In the genomic region with DNA sequence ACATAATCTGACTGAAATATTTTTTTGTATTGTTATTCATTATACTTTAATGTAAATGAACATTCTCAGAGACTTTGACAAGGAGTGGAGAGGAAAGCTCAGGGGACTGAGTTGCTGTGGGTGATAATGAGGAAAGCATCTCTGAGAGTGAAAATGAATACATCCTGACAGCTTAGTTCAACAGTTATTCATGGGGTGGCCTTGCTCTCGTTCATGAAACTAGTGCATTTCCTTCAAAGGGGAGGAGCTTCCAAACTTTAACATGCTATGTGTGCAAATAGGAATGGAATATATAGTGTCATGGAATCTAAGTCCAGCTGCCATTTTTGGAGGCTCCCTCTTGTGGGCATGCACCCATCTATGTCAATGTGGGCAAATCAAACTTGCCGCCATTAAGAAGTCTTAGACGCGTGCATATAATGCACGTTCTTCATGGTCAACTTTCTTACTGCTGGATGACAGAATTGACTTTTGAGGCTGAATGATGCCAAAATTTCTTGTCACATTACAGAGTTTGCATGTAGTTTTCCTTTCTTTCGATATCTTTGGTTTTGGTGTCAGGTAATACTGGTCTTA, we compare ENCODE assay signal across 11 cellular contexts.
A peak's percentile ranks its signal among the peaks of the same experiment; 100 is the strongest.
DNase-seq lines count a peak whose midpoint lies in the region; ATAC-seq, FAIRE-seq and TF ChIP-seq lines count a peak whose summit lies in the region.
"Had no signal": no experiment of that assay in that cellular context is flagged by ENCODE, and none has a peak within 500 bp of the region (broad histone marks: within the 10 kb centered on the region; RNA-seq: fewer than 3 reads in every experiment).

No MANE protein-coding gene starts in this region.

- H3K9me3 Mint-ChIP-seq in chondrocyte (ENCODE audit: low read depth), result no peaks in the 10 kb centered on the region
- peaks cover 6% of the 10 kb centered on the region for H3K9me3 Mint-ChIP-seq in type B pancreatic cell

- no peaks in the 10 kb centered on the region for H3K9me2 ChIP-seq in PC-3 (replicated peaks; ENCODE audit: low read length)

- CTCF ChIA-PET in GM10248 (lab: Yijun Ruan, JAX), result interaction anchor here (0.9 to 4.7 kb wide), 12 partner anchors 9 to 163 kb away, joined by 3 to 24 read pairs (median 4); no protein-coding TSS in a partner anchor
- CTCF ChIA-PET in PC-3 (lab: Charles Lee), result no interaction called here

- H3K4me1 Mint-ChIP-seq in chondrocyte (ENCODE audit: low read depth) (peaks cover 27% of the 10 kb centered on the region), type B pancreatic cell (ENCODE audit: unreplicated experiment) (peaks cover 18% of the 10 kb centered on the region)

- no peaks in the 10 kb centered on the region for H3K9me3 ChIP-seq in PC-3 (ENCODE audit: low read length)
- H3K9me3 ChIP-seq: prostate gland had no signal

- H3K4me2 ChIP-seq in PC-3 (ENCODE audit: low read length), result no peak overlapping the region

- no peak overlapping the region for H3K4me3 ChIP-seq in PC-3 (ENCODE audit: low read length)
- H3K4me3 ChIP-seq: prostate gland had no signal

- FAIRE-seq in urothelium cell line (lab: Jason Lieb, UNC) (no peak), H54 (lab: Jason Lieb, UNC) (no peak)

- no peaks in the 10 kb centered on the region for H3K79me2 ChIP-seq in PC-3 (ENCODE audit: low read length)

- H3K36me3 Mint-ChIP-seq in chondrocyte (ENCODE audit: low read depth), result no peaks in the 10 kb centered on the region
- H3K36me3 Mint-ChIP-seq in type B pancreatic cell, result no peaks in the 10 kb centered on the region

- ATAC-seq in PC-3, result no peak

- H3K27ac ChIP-seq in C4-2B (no peak overlapping the region), PC-3 (ENCODE audit: low read length) (no peak overlapping the region)
- H3K27ac ChIP-seq: prostate gland had no signal

- H3K27me3 Mint-ChIP-seq in chondrocyte (ENCODE audit: low read depth), result no peaks in the 10 kb centered on the region
- H3K27me3 Mint-ChIP-seq in type B pancreatic cell, result no peaks in the 10 kb centered on the region

- no peaks in the 10 kb centered on the region for H3F3A ChIP-seq in PC-3 (ENCODE audit: low read length, unreplicated experiment)

- no TSS peak for BruUV-seq in PC-3 (replicated peaks; lab: Mats Ljungman, UMichigan)

- POLR2A ChIA-PET in GM10248 (lab: Yijun Ruan, JAX) (interaction anchor here (1.1 kb wide), 1 partner anchor 46 kb away, joined by 3 read pairs; no protein-coding TSS in a partner anchor), PC-3 (lab: Charles Lee; ENCODE audit: unreplicated experiment) (no interaction called here)

- DNase-seq in GM10248 (ENCODE audit: extremely low spot score) (no peak), PC-3 (no peak), chondrocyte (ENCODE audit: low spot score) (no peak), type B pancreatic cell (ENCODE audit: extremely low spot score, unreplicated experiment) (no peak), urothelium cell line (ENCODE audit: low spot score) (no peak), OCI-M2 (lab: John Stamatoyannopoulos, UW; ENCODE audit: unreplicated experiment) (no peak), H54 (ENCODE audit: insufficient read length, low spot score) (no peak)
- DNase-seq: KG1, T-helper 9 cell had no signal

- H3K27ac Mint-ChIP-seq in chondrocyte (ENCODE audit: unreplicated experiment) (no peak overlapping the region), type B pancreatic cell (no peak overlapping the region)

- no peak overlapping the region for H3K9ac ChIP-seq in PC-3 (ENCODE audit: low read length)

- H4K20me1 ChIP-seq in PC-3 (ENCODE audit: low read length), result no peaks in the 10 kb centered on the region

- no peak for TF ChIP-seq POLR2A in H54 (IDR thresholded peaks at IDR 0.05; ENCODE audit: low read depth, low read length)

- no peak overlapping the region for H2AFZ ChIP-seq in PC-3 (ENCODE audit: low read length)

- peak; percentile 23 for TF ChIP-seq CTCF in C4-2B (conservative IDR thresholded peaks at IDR 0.05)
- peak; percentile 1 for TF ChIP-seq CTCF in GM10248 (IDR thresholded peaks at IDR 0.05; ENCODE audit: control extremely low read depth, extremely low read depth, low read depth, missing control alignments)
- TF ChIP-seq CTCF in PC-3 (conservative IDR thresholded peaks at IDR 0.05; ENCODE audit: low read depth, low read length), result peak; percentile 36; the same call in 1 of the 2 replicates
- TF ChIP-seq CTCF in chondrocyte (IDR thresholded peaks at IDR 0.05), result peak; percentile 38
- no peak for TF ChIP-seq CTCF in type B pancreatic cell (conservative IDR thresholded peaks at IDR 0.05)

- no peaks in the 10 kb centered on the region for H3K36me3 ChIP-seq in PC-3 (ENCODE audit: low read depth, low read length)
- H3K36me3 ChIP-seq: prostate gland had no signal

- peaks cover 18% of the 10 kb centered on the region for H3K4me1 ChIP-seq in PC-3 (ENCODE audit: insufficient read depth, low read length)
- H3K4me1 ChIP-seq: prostate gland had no signal

- intact Hi-C loops in PC-3 (cut with micrococcal nuclease), result no loop called here

- no peak overlapping the region for H3K4me3 Mint-ChIP-seq in chondrocyte (ENCODE audit: unreplicated experiment)
- H3K4me3 Mint-ChIP-seq in type B pancreatic cell, result no peak overlapping the region

- no peaks in the 10 kb centered on the region for H3K27me3 ChIP-seq in PC-3 (ENCODE audit: low read length)
